In genomic region chr3:152276688-152277087, GRCh38 we compare ENCODE assay signal across 14 cellular contexts. TPM values are rescaled to one million over a fixed set of nuclear protein-coding genes. Genes with fewer than 3 reads are reported as not detected.
DNase-seq lines count a peak whose midpoint lies in the region; ATAC-seq and TF ChIP-seq lines count a peak whose summit lies in the region.
"Had no signal": no experiment of that assay in that cellular context is flagged by ENCODE, and none has a peak within 500 bp of the region (broad histone marks: within the 10 kb centered on the region; RNA-seq: fewer than 3 reads in every experiment).

No MANE protein-coding gene starts in this region.

- TF ChIP-seq CTCF in left ventricle myocardium inferior (IDR thresholded peaks at IDR 0.05; ENCODE audit: borderline replicate concordance) = no peak
- TF ChIP-seq CTCF in mucosa of descending colon (IDR thresholded peaks at IDR 0.05) = no peak

- peak overlapping the region; percentile 2 for H3K27ac Mint-ChIP-seq in activated CD4-positive, alpha-beta memory T cell treated with anti-CD3 and anti-CD28 coated beads, Interleukin-2, amount 10 ng/mL, durations not matched to agents 7 days and 5 days
- peak overlapping the region; percentile 56 for H3K27ac Mint-ChIP-seq in memory B cell
- H3K27ac Mint-ChIP-seq: dendritic cell treated with granulocyte-macrophage colony-stimulating factor and Interleukin-4, amounts not matched to agents 40 ng/mL and 50 ng/mL, for 4 days had no signal

- no peaks in the 10 kb centered on the region for H3K27me3 ChIP-seq in left ventricle myocardium inferior (ENCODE audit: low read depth)
- H3K27me3 ChIP-seq: BE2C had no signal

- H3K27me3 Mint-ChIP-seq in activated CD4-positive, alpha-beta memory T cell treated with anti-CD3 and anti-CD28 coated beads, Interleukin-2, amount 10 ng/mL, durations not matched to agents 7 days and 5 days = no peaks in the 10 kb centered on the region
- no peaks in the 10 kb centered on the region for H3K27me3 Mint-ChIP-seq in memory B cell
- H3K27me3 Mint-ChIP-seq: dendritic cell treated with granulocyte-macrophage colony-stimulating factor and Interleukin-4, amounts not matched to agents 40 ng/mL and 50 ng/mL, for 4 days had no signal

- H3K9me3 ChIP-seq in left ventricle myocardium inferior (replicated peaks) (no peaks in the 10 kb centered on the region), mucosa of descending colon (no peaks in the 10 kb centered on the region)
- H3K9me3 ChIP-seq: BE2C, HAP-1 had no signal

- no peaks in the 10 kb centered on the region for H3K36me3 ChIP-seq in left ventricle myocardium inferior
- H3K36me3 ChIP-seq in mucosa of descending colon (ENCODE audit: low read depth) = no peaks in the 10 kb centered on the region
- H3K36me3 ChIP-seq: BE2C, HAP-1 had no signal

- H3K4me1 ChIP-seq in left ventricle myocardium inferior (peaks cover 100% of the 10 kb centered on the region), mucosa of descending colon (ENCODE audit: low read depth) (peaks cover 31% of the 10 kb centered on the region)

- ATAC-seq in Right ventricle myocardium superior (ENCODE audit: poor library complexity) = no peak
- ATAC-seq in memory B cell (ENCODE audit: low read depth) = peak; percentile 37
- ATAC-seq in mucosa of descending colon = no peak

- H3K4me3 ChIP-seq in left ventricle myocardium inferior (peak overlapping the region; percentile 32), mucosa of descending colon (no peak overlapping the region)
- H3K4me3 ChIP-seq: HAP-1 had no signal

- peaks cover 76% of the 10 kb centered on the region for H3K4me1 Mint-ChIP-seq in activated CD4-positive, alpha-beta memory T cell treated with anti-CD3 and anti-CD28 coated beads, Interleukin-2, amount 10 ng/mL, durations not matched to agents 7 days and 5 days
- peaks cover 57% of the 10 kb centered on the region for H3K4me1 Mint-ChIP-seq in memory B cell

- H3K27ac ChIP-seq in left ventricle myocardium inferior (replicated peaks) = peak overlapping the region; percentile 99

- H3K36me3 Mint-ChIP-seq in activated CD4-positive, alpha-beta memory T cell treated with anti-CD3 and anti-CD28 coated beads, Interleukin-2, amount 10 ng/mL, durations not matched to agents 7 days and 5 days (ENCODE audit: low read depth) = peaks cover 36% of the 10 kb centered on the region
- H3K36me3 Mint-ChIP-seq in memory B cell = peaks cover 8% of the 10 kb centered on the region

- H3K4me3 Mint-ChIP-seq in activated CD4-positive, alpha-beta memory T cell treated with anti-CD3 and anti-CD28 coated beads, Interleukin-2, amount 10 ng/mL, durations not matched to agents 7 days and 5 days = peak overlapping the region; percentile 8
- peak overlapping the region; percentile 11 for H3K4me3 Mint-ChIP-seq in memory B cell
- H3K4me3 Mint-ChIP-seq: dendritic cell treated with granulocyte-macrophage colony-stimulating factor and Interleukin-4, amounts not matched to agents 40 ng/mL and 50 ng/mL, for 4 days had no signal

- CTCF ChIA-PET in activated CD4-positive, alpha-beta memory T cell treated with anti-CD3 and anti-CD28 coated beads, Interleukin-2, amount 10 ng/mL, durations not matched to agents 7 days and 5 days (lab: Charles Lee) = interaction anchor here (2.3 kb wide), 1 partner anchor 8 kb away, joined by 7 read pairs; no protein-coding TSS in a partner anchor

- POLR2A ChIA-PET in activated CD4-positive, alpha-beta memory T cell treated with anti-CD3 and anti-CD28 coated beads, Interleukin-2, amount 10 ng/mL, durations not matched to agents 7 days and 5 days (lab: Charles Lee) = interaction anchor here (0.9 to 12.4 kb wide), 9 partner anchors 7 to 83 kb away, joined by 3 to 232 read pairs (median 21); partner anchors contain the start of gene MBNL1

- no peaks in the 10 kb centered on the region for H3K9me3 Mint-ChIP-seq in activated CD4-positive, alpha-beta memory T cell treated with anti-CD3 and anti-CD28 coated beads, Interleukin-2, amount 10 ng/mL, durations not matched to agents 7 days and 5 days
- H3K9me3 Mint-ChIP-seq in memory B cell = peaks cover 1% of the 10 kb centered on the region
- H3K9me3 Mint-ChIP-seq: dendritic cell treated with granulocyte-macrophage colony-stimulating factor and Interleukin-4, amounts not matched to agents 40 ng/mL and 50 ng/mL, for 4 days had no signal

- DNase-seq in left ventricle myocardium inferior = no peak
- no peak for DNase-seq in Right ventricle myocardium superior
- DNase-seq in activated CD4-positive, alpha-beta memory T cell treated with anti-CD3 and anti-CD28 coated beads, Interleukin-2, amount 10 ng/mL, durations not matched to agents 7 days and 5 days = no peak
- no peak for DNase-seq in memory B cell (ENCODE audit: low spot score in 2 of 2)
- DNase-seq in LoVo (ENCODE audit: low spot score) = no peak
- DNase-seq in iPS-NIHi7 (ENCODE audit: extremely low spot score) = no peak
- no peak for DNase-seq in activated effector memory CD4-positive, alpha-beta T cell treated with Interleukin-2 at 50 U/mL for 16 hours
- DNase-seq in mucosa of descending colon = no peak
- DNase-seq: activated effector memory CD4-positive, alpha-beta T cell treated with anti-CD3 and anti-CD28 coated beads, Interleukin-2, amount 50 U/mL, for 16 hours; BE2C; glutamatergic neuron; NCI-H524 had no signal

- intact Hi-C loops in left ventricle myocardium inferior (cut with micrococcal nuclease) = loop anchor here (10.0 kb wide), 2 partner anchors 108 to 158 kb away; no protein-coding TSS in a partner anchor
- intact Hi-C loops in Right ventricle myocardium superior (cut with DNase I) = no loop called here
- intact Hi-C loops in mucosa of descending colon (cut with DNase I, micrococcal nuclease) = no loop called here

RNA-seq across cellular contexts. Expression of gene MBNL1, which starts 8.0 kb away (rescaled TPM):
- 172 TPM for total RNA-seq in left ventricle myocardium inferior
- total RNA-seq in Right ventricle myocardium superior = 182 TPM
- 100 to 1,000 TPM; 289 to 305 TPM for total RNA-seq in activated CD4-positive, alpha-beta memory T cell treated with anti-CD3 and anti-CD28 coated beads, Interleukin-2, amount 10 ng/mL, durations not matched to agents 7 days and 5 days
- 100 to 1,000 TPM; 184 to 381 (median 215) TPM for total RNA-seq in mucosa of descending colon
